Comparison of ENCODE assay signal across 26 cellular contexts in genomic region chr9:18638448-18639249, GRCh38.
A peak's percentile ranks its signal among the peaks of the same experiment; 100 is the strongest.
DNase-seq lines count a peak whose midpoint lies in the region; ATAC-seq and TF ChIP-seq lines count a peak whose summit lies in the region.
"Had no signal": no experiment of that assay in that cellular context is flagged by ENCODE, and none has a peak within 500 bp of the region (broad histone marks: within the 10 kb centered on the region; RNA-seq: fewer than 3 reads in every experiment).

No MANE protein-coding gene starts in this region.

- DNase-seq in HCEC 1CT (peak; percentile 82), amniotic epithelial cell (ENCODE audit: low read depth) (peak; percentile 48), foreskin fibroblast (peak; percentile 21 to 47), NCI-H187 treated with DMSO at 0.1 percent for 48 hours (lab: John Stamatoyannopoulos, UW) (no peak), GM19240 (ENCODE audit: insufficient read length, low spot score) (no peak), foreskin melanocyte (no peak)
- DNase-seq: activated CD4-positive, alpha-beta T cell treated with anti-CD3 and anti-CD28 coated beads, Interleukin-2, amount 50 U/mL, for 1 hour; activated CD8-positive, alpha-beta memory T cell treated with anti-CD3 and anti-CD28 coated beads, Interleukin-2, amount 10 ng/mL, durations not matched to agents 7 days and 5 days; activated T-cell treated with anti-CD3 and anti-CD28 coated beads, Interleukin-2, amount 50 U/mL, for 48 hours; adrenal gland; AML-193; CD4-positive, alpha-beta T cell; effector memory CD8-positive, alpha-beta T cell; erythroblast; H7; islet precursor cell; Karpas-422; left ventricle myocardium inferior; NCI-H1436; psoas muscle; sigmoid colon; stimulated activated CD4-positive, alpha-beta T cell treated with anti-CD3 and anti-CD28 coated beads, Interleukin-4, amount 100 ng/mL, for 4 hours; upper lobe of left lung; WERI-Rb-1 had no signal

- H3K4me3 ChIP-seq in foreskin fibroblast (ENCODE audit: low read depth in 1 of 2, low read length in 2 of 2), result no peak overlapping the region
- H3K4me3 ChIP-seq: adrenal gland, left ventricle myocardium inferior, psoas muscle, sigmoid colon, upper lobe of left lung had no signal

- TF ChIP-seq CTCF in foreskin fibroblast (IDR thresholded peaks at IDR 0.05; ENCODE audit: low read depth, low read length), result no peak

- no peak for ATAC-seq in GM21528 (IDR thresholded peaks at IDR 0.05; ENCODE audit: low FRiP score, unreplicated experiment)
- ATAC-seq: activated CD8-positive, alpha-beta memory T cell treated with anti-CD3 and anti-CD28 coated beads, Interleukin-2, amount 10 ng/mL, durations not matched to agents 7 days and 5 days; effector memory CD8-positive, alpha-beta T cell; psoas muscle; stimulated activated memory B cell treated with anti-CD40 and anti-IgM and Interleukin-4, amounts not matched to agents 10 μg/mL and 1 μg/mL and 100 μg/mL, for 72 hours had no signal

Comparison
In these comparisons a context has a peak if more than half of its experiments do, and no peak if none do; other contexts are left out.
1. DNase-seq: peak in HCEC 1CT (single experiment), amniotic epithelial cell (single experiment) and foreskin fibroblast (2 of 2); none in NCI-H187 treated with DMSO at 0.1 percent for 48 hours (single experiment), GM19240 (single experiment) and foreskin melanocyte (single experiment).